9 cellular contexts compared by ENCODE assay signal in the genomic region with DNA sequence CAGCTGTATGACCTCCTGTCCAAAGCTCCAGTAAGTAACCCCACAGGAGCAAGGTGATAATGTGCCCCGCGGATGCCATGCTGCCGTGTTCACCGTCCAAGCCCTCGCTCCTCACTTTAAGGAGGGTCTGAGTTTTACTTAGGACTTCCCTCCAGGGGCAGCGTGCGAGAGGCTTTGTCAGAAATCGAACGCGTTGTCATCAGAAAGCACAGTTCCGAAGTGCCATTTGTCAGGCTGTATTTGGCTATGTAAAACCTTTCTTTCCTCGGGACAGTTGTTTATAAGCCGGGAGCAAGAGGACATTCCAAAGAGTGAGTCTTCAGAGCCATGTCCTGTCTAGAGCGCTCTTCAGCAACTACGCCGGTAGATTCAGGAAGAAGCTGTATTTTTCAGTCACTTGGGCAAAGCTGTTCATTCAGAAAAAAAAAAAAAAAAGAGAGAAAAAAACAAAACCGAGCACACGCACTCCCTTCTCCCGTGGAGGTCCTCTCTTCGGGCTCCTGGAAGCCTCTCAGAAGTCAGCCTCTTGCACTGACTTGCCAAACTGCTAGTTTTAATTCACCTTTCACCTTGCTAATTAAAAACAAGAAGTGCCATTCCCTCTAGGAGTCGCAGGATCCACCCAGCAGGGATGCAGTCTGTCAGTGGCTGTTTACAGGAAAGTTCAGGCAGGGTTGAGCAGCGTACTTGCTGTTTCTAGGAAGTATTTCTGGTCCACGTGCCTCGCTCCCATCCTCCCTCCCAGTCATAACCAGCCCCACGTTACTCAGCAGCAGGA. TPM values are rescaled to one million over a fixed set of nuclear protein-coding genes. Genes with fewer than 3 reads are reported as not detected.
A peak's percentile ranks its signal among the peaks of the same experiment; 100 is the strongest.
DNase-seq lines count a peak whose midpoint lies in the region; ATAC-seq and TF ChIP-seq lines count a peak whose summit lies in the region.
"Had no signal": no experiment of that assay in that cellular context is flagged by ENCODE, and none has a peak within 500 bp of the region (broad histone marks: within the 10 kb centered on the region; RNA-seq: fewer than 3 reads in every experiment).

SEMA3E (minus strand) TSS at position 676 of the 778 bp plus-strand sequence.

- WGBS in heart left ventricle, 4 donors, result 2 to 3% (median 2%) methylated on average over 25 of the region's 25 CpGs

- H3K9me3 Mint-ChIP-seq in stimulated activated naive B cell treated with anti-CD40 and anti-IgM and Interleukin-4, amounts not matched to agents 10 μg/mL and 1 μg/mL and 100 μg/mL, for 72 hours, result no peaks in the 10 kb centered on the region
- peaks cover 0 to 3% (median 0%) of the 10 kb centered on the region in 7 donors for H3K9me3 Mint-ChIP-seq in CD14-positive monocyte

- TF ChIP-seq POLR2A in heart left ventricle (IDR thresholded peaks at IDR 0.05), result no peak

- no peak within 1 kb of the TSS for H3K27ac Mint-ChIP-seq in stimulated activated naive B cell treated with anti-CD40 and anti-IgM and Interleukin-4, amounts not matched to agents 10 μg/mL and 1 μg/mL and 100 μg/mL, for 72 hours
- peak within 1 kb of the TSS in 1 of 7 donors; percentile 78 for H3K27ac Mint-ChIP-seq in CD14-positive monocyte

- no peaks in the 10 kb centered on the region for H3K36me3 ChIP-seq in heart left ventricle

- H3K9me3 ChIP-seq in heart left ventricle, result no peaks in the 10 kb centered on the region

- no peak within 1 kb of the TSS for H3K4me3 Mint-ChIP-seq in stimulated activated naive B cell treated with anti-CD40 and anti-IgM and Interleukin-4, amounts not matched to agents 10 μg/mL and 1 μg/mL and 100 μg/mL, for 72 hours
- H3K4me3 Mint-ChIP-seq in CD14-positive monocyte, result peak within 1 kb of the TSS in 1 of 2 donors; percentile 26

- no peaks in the 10 kb centered on the region for H3K36me3 Mint-ChIP-seq in stimulated activated naive B cell treated with anti-CD40 and anti-IgM and Interleukin-4, amounts not matched to agents 10 μg/mL and 1 μg/mL and 100 μg/mL, for 72 hours
- H3K36me3 Mint-ChIP-seq in CD14-positive monocyte, result no peaks in the 10 kb centered on the region

- no peak for TF ChIP-seq CTCF in heart left ventricle (IDR thresholded peaks at IDR 0.05)
- TF ChIP-seq CTCF in CD14-positive monocyte (IDR thresholded peaks at IDR 0.05), result no peak

- H3K4me3 ChIP-seq in heart left ventricle, result peak within 1 kb of the TSS in 8 of 12 donors; percentile 8 to 44 (median 20)

- intact Hi-C loops in heart left ventricle (cut with DNase I), result no loop called here
- intact Hi-C loops in Right ventricle myocardium inferior (cut with DNase I), result no loop called here
- intact Hi-C loops in CD14-positive monocyte (cut with micrococcal nuclease), result no loop called here

- H3K27me3 Mint-ChIP-seq in stimulated activated naive B cell treated with anti-CD40 and anti-IgM and Interleukin-4, amounts not matched to agents 10 μg/mL and 1 μg/mL and 100 μg/mL, for 72 hours, result peaks cover 5 to 15% of the 10 kb centered on the region in 2 donors
- H3K27me3 Mint-ChIP-seq in CD14-positive monocyte (ENCODE audit: low read depth in 3 of 3), result peaks cover 13 to 14% (median 14%) of the 10 kb centered on the region in 3 donors

- ATAC-seq in heart left ventricle (no peak), Right ventricle myocardium inferior (no peak), GM18861 (IDR thresholded peaks at IDR 0.05; ENCODE audit: unreplicated experiment) (no peak), HG03457 (IDR thresholded peaks at IDR 0.05; ENCODE audit: unreplicated experiment) (no peak)
- no peak for ATAC-seq in stimulated activated naive B cell treated with anti-CD40 and anti-IgM and Interleukin-4, amounts not matched to agents 10 μg/mL and 1 μg/mL and 100 μg/mL, for 72 hours (replicated peaks)

- H3K4me1 ChIP-seq in heart left ventricle, result peaks cover 0 to 2% (median 0%) of the 10 kb centered on the region in 12 donors

- H3K4me1 Mint-ChIP-seq in stimulated activated naive B cell treated with anti-CD40 and anti-IgM and Interleukin-4, amounts not matched to agents 10 μg/mL and 1 μg/mL and 100 μg/mL, for 72 hours, result no peaks in the 10 kb centered on the region
- H3K4me1 Mint-ChIP-seq in CD14-positive monocyte, result no peaks in the 10 kb centered on the region

- DNase-seq in heart left ventricle (no peak), Right ventricle myocardium inferior (ENCODE audit: missing footprints) (no peak), cerebellar cortex (ENCODE audit: low spot score) (peak; percentile 20), medulla oblongata (ENCODE audit: extremely low spot score) (peak; percentile 40), CD14-positive monocyte (ENCODE audit: low spot score) (no peak)
- DNase-seq in stimulated activated naive B cell treated with anti-CD40 and anti-IgM and Interleukin-4, amounts not matched to agents 10 μg/mL and 1 μg/mL and 100 μg/mL, for 72 hours, result no peak

- H3K27ac ChIP-seq in heart left ventricle, result no peak within 1 kb of the TSS

- H3K27me3 ChIP-seq in heart left ventricle, result peaks cover 0 to 18% (median 0%) of the 10 kb centered on the region in 9 donors

RNA-seq across cellular contexts. Expression of gene SEMA3E, which starts in this region (rescaled TPM):
- total RNA-seq in heart left ventricle, result 1 to 10 TPM in 2 of 9 donors, under 1 TPM in 5, not detected in 2; 0.04 to 1.2 (median 0.19) TPM
- polyA plus RNA-seq in heart left ventricle, result under 1 TPM in 1 of 2 donors, not detected in 1; 0.08 TPM
- total RNA-seq in Right ventricle myocardium inferior, result 0.24 TPM
- polyA plus RNA-seq in CD14-positive monocyte, result not detected
- total RNA-seq: activated CD8-positive, alpha-beta memory T cell treated with anti-CD3 and anti-CD28 coated beads for 36 hours had no signal

Comparison
In these comparisons a context has a peak if more than half of its experiments do, and no peak if none do; other contexts are left out.
1. DNase-seq: peak in cerebellar cortex (single experiment) and medulla oblongata (single experiment); none in heart left ventricle (0 of 5), Right ventricle myocardium inferior (single experiment), stimulated activated naive B cell treated with anti-CD40 and anti-IgM and Interleukin-4, amounts not matched to agents 10 μg/mL and 1 μg/mL and 100 μg/mL, for 72 hours (single experiment) and CD14-positive monocyte (single experiment).